15 cellular contexts compared by ENCODE assay signal in the genomic region with DNA sequence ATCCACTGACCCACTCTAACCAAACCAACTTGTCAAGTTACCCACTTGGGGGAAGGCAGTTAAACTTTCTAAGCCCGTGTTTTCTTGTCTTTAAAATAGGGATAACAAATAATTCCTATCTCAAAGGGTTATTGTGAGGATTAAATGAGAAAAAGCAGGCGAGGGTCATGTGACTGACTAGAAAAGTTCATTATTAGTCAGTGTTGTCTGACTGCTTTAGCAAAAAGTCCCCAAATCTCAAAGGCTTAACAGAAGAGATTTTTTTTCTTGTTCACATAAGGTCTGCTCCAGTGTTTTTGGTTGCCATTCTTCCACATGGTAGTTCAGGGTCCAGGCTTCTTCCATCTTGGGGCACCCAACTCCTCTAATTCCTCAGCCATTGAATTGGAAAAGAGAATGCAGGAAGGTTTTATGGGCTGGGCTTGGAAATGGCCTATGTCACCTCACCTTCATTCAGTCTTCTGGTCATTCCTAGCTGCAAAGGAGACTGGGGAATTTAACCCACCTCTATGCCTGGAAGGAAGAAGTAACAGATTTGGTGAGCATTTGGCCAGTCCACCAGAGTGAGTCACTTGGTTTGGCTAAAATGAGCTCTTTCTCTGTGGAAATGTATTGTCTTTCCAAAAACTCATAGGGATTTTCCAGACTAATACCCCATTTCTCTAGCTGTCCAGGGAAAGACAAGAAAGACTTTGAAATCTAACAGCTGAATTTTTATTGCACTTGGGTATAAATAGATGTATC.
DNase-seq lines count a peak whose midpoint lies in the region; ATAC-seq and TF ChIP-seq lines count a peak whose summit lies in the region.
"Had no signal": no experiment of that assay in that cellular context is flagged by ENCODE, and none has a peak within 500 bp of the region (broad histone marks: within the 10 kb centered on the region; RNA-seq: fewer than 3 reads in every experiment).

No MANE protein-coding gene starts in this region.

- ATAC-seq in left lung, result peak; percentile 63
- no peak for ATAC-seq in HG03045 (IDR thresholded peaks at IDR 0.05; ENCODE audit: unreplicated experiment)
- ATAC-seq: activated naive CD8-positive, alpha-beta T cell treated with anti-CD3 and anti-CD28 coated beads, Interleukin-2, amount 50 U/mL, for 24 hours; CD8-positive, alpha-beta T cell had no signal

- H3K4me3 ChIP-seq in GM23248 (no peak overlapping the region), adipocyte (ENCODE audit: low read length) (no peak overlapping the region), left lung (no peak overlapping the region), transverse colon (no peak overlapping the region), thyroid gland (replicated peaks in 1 of 3) (no peak overlapping the region), dorsolateral prefrontal cortex (no peak overlapping the region)
- H3K4me3 ChIP-seq: GM23338 had no signal

- H4K20me1 ChIP-seq in GM23248 (ENCODE audit: insufficient read depth), result no peaks in the 10 kb centered on the region

- H3K9me3 ChIP-seq in GM23248 (ENCODE audit: low read depth), result no peaks in the 10 kb centered on the region
- H3K9me3 ChIP-seq in adipocyte (ENCODE audit: control insufficient read depth, low read length), result no peaks in the 10 kb centered on the region
- no peaks in the 10 kb centered on the region for H3K9me3 ChIP-seq in left lung
- H3K9me3 ChIP-seq in transverse colon, result no peaks in the 10 kb centered on the region
- no peaks in the 10 kb centered on the region for H3K9me3 ChIP-seq in thyroid gland

- H3K36me3 ChIP-seq in GM23248 (ENCODE audit: low read depth) (no peaks in the 10 kb centered on the region), adipocyte (ENCODE audit: control insufficient read depth, insufficient read depth, low read length, severe bottlenecking) (no peaks in the 10 kb centered on the region), left lung (no peaks in the 10 kb centered on the region), transverse colon (no peaks in the 10 kb centered on the region), thyroid gland (no peaks in the 10 kb centered on the region)

- H3K4me2 ChIP-seq in GM23248 (ENCODE audit: unreplicated experiment), result no peak overlapping the region
- H3K4me2 ChIP-seq: GM23338 had no signal

- intact Hi-C loops in left lung (cut with DNase I) (no loop called here), transverse colon (cut with DNase I; ENCODE audit: low total_unique reads) (loop anchor here (10.0 kb wide), 1 partner anchor 114 kb away; no protein-coding TSS in a partner anchor), thyroid gland (cut with DNase I) (no loop called here), dorsolateral prefrontal cortex (cut with DNase I) (no loop called here)

- TF ChIP-seq CTCF in left lung (IDR thresholded peaks at IDR 0.05), result no peak
- TF ChIP-seq CTCF in transverse colon (IDR thresholded peaks at IDR 0.05), result no peak
- TF ChIP-seq CTCF in thyroid gland (IDR thresholded peaks at IDR 0.05), result no peak
- no peak for TF ChIP-seq CTCF in dorsolateral prefrontal cortex (IDR thresholded peaks at IDR 0.05 in 54 of 56, conservative IDR thresholded peaks at IDR 0.05 in 2 of 56; ENCODE audit: low read depth in 1 of 56, partially characterized antibody in 56 of 56)

- 29 to 40% methylated on average over 2 of the region's 2 CpGs for WGBS in GM23248 (ENCODE audit: low coverage in 1 of 2, low lambda C conversion rate in 2 of 2, missing lambda C conversion rate in 2 of 2), 2 experiments
- WGBS in transverse colon (ENCODE audit: low coverage in 1 of 2), 2 donors, result 50 to 66% methylated on average over 2 of the region's 2 CpGs
- 78 to 86% methylated on average over 2 of the region's 2 CpGs for WGBS in thyroid gland, 2 donors

- TF ChIP-seq POLR2A in transverse colon (IDR thresholded peaks at IDR 0.05) (no peak), thyroid gland (IDR thresholded peaks at IDR 0.05) (no peak)

- H2AFZ ChIP-seq in GM23248, result no peak overlapping the region
- H2AFZ ChIP-seq: GM23338 had no signal

- no peaks in the 10 kb centered on the region for H3K9me2 ChIP-seq in GM23248 (ENCODE audit: insufficient read depth)

- peak overlapping the region; percentile 73; the same call in 1 of the 2 replicates for H3K27ac ChIP-seq in GM23248
- peak overlapping the region in 1 of 2 donors; percentile 48 for H3K27ac ChIP-seq in left lung
- H3K27ac ChIP-seq in transverse colon, result peak overlapping the region; percentile 53 to 85 (median 71)
- H3K27ac ChIP-seq in thyroid gland, result no peak overlapping the region
- peak overlapping the region in 15 of 59 donors; percentile 2 to 51 (median 34) for H3K27ac ChIP-seq in dorsolateral prefrontal cortex
- H3K27ac ChIP-seq: parathyroid adenoma had no signal

- H3K9ac ChIP-seq in GM23248 (no peak overlapping the region), adipocyte (ENCODE audit: low read length) (no peak overlapping the region)
- H3K9ac ChIP-seq: parathyroid adenoma had no signal

- in situ Hi-C loops in GM23248 (cut with MboI), result no loop called here
- in situ Hi-C loops in transverse colon (cut with MboI; ENCODE audit: low pct_ligation_motif_present in 1 of 4, low pct_unique_long_range_greater_than_20kb in 1 of 4, low sequenced_read_pairs in 3 of 4), result no loop called here

- H3K27me3 ChIP-seq in GM23248 (replicated peaks; ENCODE audit: insufficient read depth), result no peaks in the 10 kb centered on the region
- H3K27me3 ChIP-seq in adipocyte (replicated peaks; ENCODE audit: control insufficient read depth, insufficient read depth, low read length), result no peaks in the 10 kb centered on the region
- no peaks in the 10 kb centered on the region for H3K27me3 ChIP-seq in left lung
- H3K27me3 ChIP-seq in transverse colon, result no peaks in the 10 kb centered on the region
- no peaks in the 10 kb centered on the region for H3K27me3 ChIP-seq in thyroid gland
- no peaks in the 10 kb centered on the region for H3K27me3 ChIP-seq in dorsolateral prefrontal cortex

- no peaks in the 10 kb centered on the region for H3K79me2 ChIP-seq in GM23248 (ENCODE audit: insufficient read depth)
- H3K79me2 ChIP-seq: parathyroid adenoma had no signal

- no peak for TF ChIP-seq EP300 in transverse colon (IDR thresholded peaks at IDR 0.05; ENCODE audit: low read depth)

- DNase-seq in GM23248, result peak; percentile 55
- DNase-seq in adipocyte (ENCODE audit: low read depth), result peak; percentile 44
- no peak for DNase-seq in left lung
- DNase-seq in transverse colon, result no peak
- no peak for DNase-seq in thyroid gland
- DNase-seq in dorsolateral prefrontal cortex, result no peak
- DNase-seq: activated CD4-positive, alpha-beta T cell treated with anti-CD3 and anti-CD28 coated beads, Interleukin-2, amount 10 ng/mL, durations not matched to agents 24 days and 14 days; activated naive CD8-positive, alpha-beta T cell treated with anti-CD3 and anti-CD28 coated beads, Interleukin-2, amount 50 U/mL, for 24 hours; activated T-cell treated with anti-CD3 and anti-CD28 coated beads, Interleukin-2, amount 50 U/mL, for 24 hours; CD8-positive, alpha-beta T cell; foreskin melanocyte; NCI-H2081 had no signal

- H3K4me1 ChIP-seq in GM23248 (ENCODE audit: insufficient read depth), result peaks cover 31% of the 10 kb centered on the region
- H3K4me1 ChIP-seq in adipocyte (ENCODE audit: control insufficient read depth, insufficient read depth, low read length), result peaks cover 22% of the 10 kb centered on the region
- H3K4me1 ChIP-seq in left lung, result peaks cover 0 to 7% of the 10 kb centered on the region in 2 donors
- peaks cover 18 to 49% (median 24%) of the 10 kb centered on the region in 4 donors for H3K4me1 ChIP-seq in transverse colon
- no peaks in the 10 kb centered on the region for H3K4me1 ChIP-seq in thyroid gland

- H3F3A ChIP-seq in GM23248 (ENCODE audit: insufficient read depth), result peaks cover 19% of the 10 kb centered on the region; the same call in 1 of the 2 replicates

Comparison
In these comparisons a context has a peak if more than half of its experiments do, and no peak if none do; other contexts are left out.
1. DNase-seq: peak in GM23248 (single experiment) and adipocyte (single experiment); none in left lung (0 of 2), transverse colon (single experiment), thyroid gland (0 of 2) and dorsolateral prefrontal cortex (0 of 10).
2. H3K27ac ChIP-seq: peak in GM23248 (single experiment) and transverse colon (4 of 4); none in thyroid gland (0 of 3).